Comparison of ENCODE assay signal across 32 cellular contexts in genomic region chr5:106780355-106780754, GRCh38.
"Had no signal": no experiment of that assay in that cellular context is flagged by ENCODE, and none has a peak within 500 bp of the region (broad histone marks: within the 10 kb centered on the region; RNA-seq: fewer than 3 reads in every experiment).

No MANE protein-coding gene starts in this region.

- H3K27me3 ChIP-seq: adrenal gland, cardiac muscle cell, dorsolateral prefrontal cortex, right atrium auricular region, suprapubic skin, tibial nerve had no signal

- H3K4me3 ChIP-seq: adrenal gland, cardiac muscle cell, coronary artery, dorsolateral prefrontal cortex, right atrium auricular region, smooth muscle cell, suprapubic skin, tibial nerve had no signal

- H3K4me3 Mint-ChIP-seq: activated naive CD4-positive, alpha-beta T cell treated with anti-CD3 and anti-CD28 coated beads for 36 hours; activated naive CD8-positive, alpha-beta T cell treated with anti-CD3 and anti-CD28 coated beads for 36 hours; activated T-helper 1 cell treated with anti-CD3 and anti-CD28 coated beads, Interleukin-12 subunit alpha, Interleukin-12 subunit beta, Interleukin-2, Interleukin-4 antibody, amounts not matched to agents 30 ng/mL and 10 ng/mL and 1 ng/mL, durations not matched to agents 14 hours and 24 hours and 36 hours; brain; effector memory CD8-positive, alpha-beta T cell; naive thymus-derived CD8-positive, alpha-beta T cell; neural crest cell; stimulated activated naive B cell treated with anti-CD40 and anti-IgM and Interleukin-4, amounts not matched to agents 10 μg/mL and 1 μg/mL and 100 μg/mL, for 72 hours had no signal

- H3K27me3 Mint-ChIP-seq: activated naive CD8-positive, alpha-beta T cell treated with anti-CD3 and anti-CD28 coated beads for 36 hours; brain; naive thymus-derived CD8-positive, alpha-beta T cell; stimulated activated naive B cell treated with anti-CD40 and anti-IgM and Interleukin-4, amounts not matched to agents 10 μg/mL and 1 μg/mL and 100 μg/mL, for 72 hours had no signal

- H3K4me1 ChIP-seq: adrenal gland, parathyroid adenoma, right atrium auricular region, suprapubic skin, tibial nerve had no signal

- DNase-seq: activated CD4-positive, alpha-beta T cell treated with anti-CD3 and anti-CD28 coated beads for 48 hours; activated CD4-positive, alpha-beta T cell treated with anti-CD3 and anti-CD28 coated beads, Interleukin-2, amount 50 U/mL, for 48 hours; activated CD8-positive, alpha-beta memory T cell treated with anti-CD3 and anti-CD28 coated beads for 24 hours; activated effector memory CD4-positive, alpha-beta T cell treated with anti-CD3 and anti-CD28 coated beads, Interleukin-2, amount 50 U/mL, for 16 hours; activated naive CD4-positive, alpha-beta T cell treated with anti-CD3 and anti-CD28 coated beads for 36 hours; activated naive CD8-positive, alpha-beta T cell treated with anti-CD3 and anti-CD28 coated beads for 36 hours; adrenal gland; aorta; dorsolateral prefrontal cortex; effector memory CD8-positive, alpha-beta T cell; foreskin fibroblast; head of caudate nucleus; hippocampal formation; kidney; left colon; midbrain; naive thymus-derived CD8-positive, alpha-beta T cell; occipital lobe; stimulated activated CD4-positive, alpha-beta T cell treated with anti-CD3 and anti-CD28 coated beads, Interleukin-1b, Interleukin-23, amount 100 ng/mL, for 48 hours; stimulated activated naive B cell treated with anti-CD40 and anti-IgM and Interleukin-4, amounts not matched to agents 10 μg/mL and 1 μg/mL and 100 μg/mL, for 72 hours; T1000; WERI-Rb-1 had no signal

- H3K36me3 ChIP-seq: adrenal gland, cardiac muscle cell, right atrium auricular region, suprapubic skin, tibial nerve, WERI-Rb-1 had no signal

- H3K4me1 Mint-ChIP-seq: activated naive CD8-positive, alpha-beta T cell treated with anti-CD3 and anti-CD28 coated beads for 36 hours; brain; naive thymus-derived CD8-positive, alpha-beta T cell; neural crest cell; stimulated activated naive B cell treated with anti-CD40 and anti-IgM and Interleukin-4, amounts not matched to agents 10 μg/mL and 1 μg/mL and 100 μg/mL, for 72 hours had no signal

- H3K27ac ChIP-seq: adrenal gland, cardiac muscle cell, coronary artery, dorsolateral prefrontal cortex, parathyroid adenoma, right atrium auricular region, suprapubic skin, tibial nerve, WERI-Rb-1 had no signal

- H3K9me3 Mint-ChIP-seq: activated T-helper 1 cell treated with anti-CD3 and anti-CD28 coated beads, Interleukin-12 subunit alpha, Interleukin-12 subunit beta, Interleukin-2, Interleukin-4 antibody, amounts not matched to agents 30 ng/mL and 10 ng/mL and 1 ng/mL, durations not matched to agents 14 hours and 24 hours and 36 hours had no signal

- H3K9me3 ChIP-seq: adrenal gland, right atrium auricular region, suprapubic skin had no signal

- H3K27ac Mint-ChIP-seq: activated naive CD4-positive, alpha-beta T cell treated with anti-CD3 and anti-CD28 coated beads for 36 hours; activated naive CD8-positive, alpha-beta T cell treated with anti-CD3 and anti-CD28 coated beads for 36 hours; activated T-helper 1 cell treated with anti-CD3 and anti-CD28 coated beads, Interleukin-12 subunit alpha, Interleukin-12 subunit beta, Interleukin-2, Interleukin-4 antibody, amounts not matched to agents 30 ng/mL and 10 ng/mL and 1 ng/mL, durations not matched to agents 14 hours and 24 hours and 36 hours; brain; effector memory CD8-positive, alpha-beta T cell; naive thymus-derived CD8-positive, alpha-beta T cell; stimulated activated naive B cell treated with anti-CD40 and anti-IgM and Interleukin-4, amounts not matched to agents 10 μg/mL and 1 μg/mL and 100 μg/mL, for 72 hours had no signal

- H3K36me3 Mint-ChIP-seq: activated naive CD8-positive, alpha-beta T cell treated with anti-CD3 and anti-CD28 coated beads for 36 hours; brain; naive thymus-derived CD8-positive, alpha-beta T cell; stimulated activated naive B cell treated with anti-CD40 and anti-IgM and Interleukin-4, amounts not matched to agents 10 μg/mL and 1 μg/mL and 100 μg/mL, for 72 hours had no signal
